ENCODE assay signal across 13 cellular contexts in the genomic region with DNA sequence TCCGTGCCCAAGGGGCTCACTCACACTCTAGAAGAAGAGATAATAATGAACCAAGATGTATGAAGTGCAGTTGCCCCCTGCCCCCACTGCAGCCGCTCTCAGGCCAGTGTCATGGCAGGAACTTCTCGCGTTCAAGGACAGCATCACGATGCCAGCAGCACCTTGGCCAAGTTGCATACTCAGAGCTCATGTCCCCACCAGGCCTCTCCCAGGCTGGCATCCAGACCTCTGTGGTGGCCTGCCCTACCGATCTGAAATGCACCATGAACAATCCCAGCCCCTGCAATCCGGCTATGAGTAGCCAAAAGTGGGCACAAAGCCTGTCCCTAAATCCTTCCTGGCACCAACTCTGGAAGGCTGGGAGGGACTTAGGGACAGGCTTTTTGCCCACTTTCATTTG.
"Had no signal": no experiment of that assay in that cellular context is flagged by ENCODE, and none has a peak within 500 bp of the region (broad histone marks: within the 10 kb centered on the region; RNA-seq: fewer than 3 reads in every experiment).

No MANE protein-coding gene starts in this region.

- H3K27ac ChIP-seq: colonic mucosa, epithelial cell of prostate, neural progenitor cell, parathyroid adenoma, right atrium auricular region had no signal

- H3K9me3 Mint-ChIP-seq: activated CD4-positive, alpha-beta memory T cell treated with anti-CD3 and anti-CD28 coated beads for 36 hours; activated naive CD8-positive, alpha-beta T cell treated with anti-CD3 and anti-CD28 coated beads for 36 hours; activated T-cell treated with anti-CD3 and anti-CD28 coated beads, Interleukin-2, amount 50 U/mL, for 4 hours; neural progenitor cell; type B pancreatic cell had no signal

- H3K36me3 ChIP-seq: colonic mucosa, neural progenitor cell, right atrium auricular region had no signal

- H3K27me3 Mint-ChIP-seq: activated CD4-positive, alpha-beta memory T cell treated with anti-CD3 and anti-CD28 coated beads for 36 hours; activated naive CD8-positive, alpha-beta T cell treated with anti-CD3 and anti-CD28 coated beads for 36 hours had no signal

- ATAC-seq: activated T-cell treated with anti-CD3 and anti-CD28 coated beads, Interleukin-2, amount 50 U/mL, for 4 hours had no signal

- DNase-seq: activated CD4-positive, alpha-beta memory T cell treated with anti-CD3 and anti-CD28 coated beads for 36 hours; activated gamma-delta T cell treated with Interleukin-2 at 50 U/mL for 16 hours; activated naive CD8-positive, alpha-beta T cell treated with anti-CD3 and anti-CD28 coated beads for 36 hours; activated T-cell treated with anti-CD3 and anti-CD28 coated beads, Interleukin-2, amount 50 U/mL, for 4 hours; colonic mucosa; effector CD8-positive, alpha-beta T cell; stimulated activated naive CD4-positive, alpha-beta T cell; T1000 had no signal

- H3K9ac ChIP-seq: neural progenitor cell, parathyroid adenoma had no signal

- H3K9me3 ChIP-seq: colonic mucosa, right atrium auricular region had no signal

- H3K36me3 Mint-ChIP-seq: activated CD4-positive, alpha-beta memory T cell treated with anti-CD3 and anti-CD28 coated beads for 36 hours; activated naive CD8-positive, alpha-beta T cell treated with anti-CD3 and anti-CD28 coated beads for 36 hours; neural progenitor cell; type B pancreatic cell had no signal

- H3K27ac Mint-ChIP-seq: activated CD4-positive, alpha-beta memory T cell treated with anti-CD3 and anti-CD28 coated beads for 36 hours; activated naive CD8-positive, alpha-beta T cell treated with anti-CD3 and anti-CD28 coated beads for 36 hours; neural progenitor cell; type B pancreatic cell had no signal

- H3K4me1 Mint-ChIP-seq: activated naive CD8-positive, alpha-beta T cell treated with anti-CD3 and anti-CD28 coated beads for 36 hours had no signal

- H3K4me3 ChIP-seq: colonic mucosa, neural progenitor cell, right atrium auricular region had no signal

- H3K4me3 Mint-ChIP-seq: activated CD4-positive, alpha-beta memory T cell treated with anti-CD3 and anti-CD28 coated beads for 36 hours; activated naive CD8-positive, alpha-beta T cell treated with anti-CD3 and anti-CD28 coated beads for 36 hours; activated T-cell treated with anti-CD3 and anti-CD28 coated beads, Interleukin-2, amount 50 U/mL, for 4 hours; neural progenitor cell; type B pancreatic cell had no signal

- H3K4me1 ChIP-seq: colonic mucosa, parathyroid adenoma, right atrium auricular region had no signal

- H3K27me3 ChIP-seq: colonic mucosa, neural progenitor cell, right atrium auricular region had no signal
